In the genomic region with DNA sequence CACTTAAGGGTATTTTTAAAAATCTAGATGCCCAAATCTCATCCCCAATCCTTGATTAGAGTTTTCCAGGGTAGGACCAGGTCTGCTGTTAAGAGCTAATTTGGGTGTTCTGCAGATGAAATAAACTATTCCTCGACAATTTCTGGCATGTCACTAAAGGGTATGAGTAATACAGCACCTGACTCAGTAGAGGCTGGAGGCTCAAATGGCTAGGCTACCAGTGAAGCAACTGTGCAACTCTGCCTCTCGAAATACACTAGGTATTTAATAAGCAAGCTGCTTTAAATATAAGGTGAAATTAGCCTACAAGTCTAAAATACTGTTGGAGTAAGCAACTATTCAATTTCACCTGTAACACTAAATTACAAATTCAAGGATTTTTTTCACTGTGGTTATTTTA, we compare ENCODE assay signal across 8 cellular contexts. TPM values are rescaled to one million over a fixed set of nuclear protein-coding genes. Genes with fewer than 3 reads are reported as not detected.
DNase-seq lines count a peak whose midpoint lies in the region; ATAC-seq, FAIRE-seq and TF ChIP-seq lines count a peak whose summit lies in the region.

No MANE protein-coding gene starts in this region.

- peak; percentile 27 for DNase-seq in AG10803 (ENCODE audit: low read depth)
- no peak for DNase-seq in GM12878 (ENCODE audit: low read depth, low spot score)
- no peak for DNase-seq in memory B cell (ENCODE audit: low spot score in 2 of 2)
- DNase-seq in NCI-H524 (lab: John Stamatoyannopoulos, UW): no peak
- no peak for DNase-seq in NCI-H446 (lab: John Stamatoyannopoulos, UW)

- H3K36me3 ChIP-seq in HUES64 (ENCODE audit: insufficient read depth, low read length) (peaks cover 49% of the 10 kb centered on the region), GM12878 (ENCODE audit: control insufficient read depth in 2 of 2, insufficient read depth in 2 of 2, low read length in 1 of 2) (peaks cover 0 to 18% of the 10 kb centered on the region in 2 experiments; a peak in 2 of 4 replicates)

- no peaks in the 10 kb centered on the region for H3K27me3 Mint-ChIP-seq in memory B cell

- H3K9ac ChIP-seq in HUES64 (ENCODE audit: low read depth, low read length) (no peak overlapping the region), GM12878 (ENCODE audit: control insufficient read depth, insufficient read depth, low read length) (peak overlapping the region; percentile 99; the same call in 1 of the 2 replicates)

- H3K79me2 ChIP-seq in GM12878 (ENCODE audit: control insufficient read depth, insufficient read depth, low read length): peaks cover 28% of the 10 kb centered on the region

- H3K4me3 ChIP-seq in AG10803 (ENCODE audit: low read length): peak overlapping the region; percentile 94
- peak overlapping the region; percentile 89 for H3K4me3 ChIP-seq in HUES64 (ENCODE audit: low read length)
- peak overlapping the region; percentile 86 for H3K4me3 ChIP-seq in GM12878

- H3K4me1 ChIP-seq in HUES64 (ENCODE audit: insufficient read depth, low read length) (peaks cover 7% of the 10 kb centered on the region; the same call in 1 of the 2 replicates), GM12878 (ENCODE audit: control insufficient read depth, insufficient read depth, low read length) (peaks cover 4% of the 10 kb centered on the region)

- peak overlapping the region; percentile 43 for H3K4me3 Mint-ChIP-seq in memory B cell

- no peak for TF ChIP-seq POLR2A in GM12878 (IDR thresholded peaks at IDR 0.05; ENCODE audit: low read depth, low read length)

- intact Hi-C loops in GM12878 (cut with micrococcal nuclease; ENCODE audit: unreplicated experiment): loop anchor here (2.0 kb wide), 2 partner anchors 34 kb away; a partner anchor contains a TSS

- no peaks in the 10 kb centered on the region for H3K9me3 ChIP-seq in HUES64 (ENCODE audit: insufficient read depth, low read depth, low read length)
- no peaks in the 10 kb centered on the region for H3K9me3 ChIP-seq in GM12878 (replicated peaks; ENCODE audit: control insufficient read depth, insufficient read depth, low read length)

- SMC1A ChIA-PET in GM12878 (lab: Charles Lee; ENCODE audit: uncharacterized antibody, unreplicated experiment): interaction anchor here (0.6 kb wide), 1 partner anchor 37 kb away, joined by 3 read pairs; no protein-coding TSS in a partner anchor

- H3K27me3 ChIP-seq in HUES64 (ENCODE audit: insufficient read depth, low read length) (peaks cover 11% of the 10 kb centered on the region; the same call in 1 of the 2 replicates), GM12878 (replicated peaks in 1 of 2; ENCODE audit: control insufficient read depth in 2 of 2, insufficient read depth in 2 of 2, low read length in 1 of 2) (no peaks in the 10 kb centered on the region)

- no peak for FAIRE-seq in GM12878 (lab: Jason Lieb, UNC)

- no peak overlapping the region for H3K27ac ChIP-seq in HUES64 (ENCODE audit: low read depth, low read length)
- H3K27ac ChIP-seq in GM12878 (ENCODE audit: control insufficient read depth, insufficient read depth): peak overlapping the region; percentile 99

- H3K9me3 Mint-ChIP-seq in memory B cell: peaks cover 2% of the 10 kb centered on the region

- ATAC-seq in GM12878: no peak
- ATAC-seq in memory B cell (ENCODE audit: low read depth): no peak
- ATAC-seq in HG03135 (IDR thresholded peaks at IDR 0.05; ENCODE audit: unreplicated experiment): no peak
- ATAC-seq in GM19395 (IDR thresholded peaks at IDR 0.05; ENCODE audit: unreplicated experiment): no peak

- POLR2A ChIA-PET in GM12878 (lab: Charles Lee): interaction anchor here (0.9 kb wide), 1 partner anchor 36 kb away, joined by 3 read pairs; no protein-coding TSS in a partner anchor

- H3K27ac Mint-ChIP-seq in memory B cell: no peak overlapping the region

- TF ChIP-seq RAD21 in GM12878 (IDR thresholded peaks at IDR 0.05; ENCODE audit: insufficient read depth, low read depth, low read length): no peak

- no peak for TF ChIP-seq EP300 in GM12878 (IDR thresholded peaks at IDR 0.05; ENCODE audit: borderline replicate concordance in 1 of 2, control insufficient read depth in 1 of 2, low read depth in 2 of 2, low read length in 2 of 2)

- peaks cover 22% of the 10 kb centered on the region for H3K4me1 Mint-ChIP-seq in memory B cell

- in situ Hi-C loops in GM12878 (cut with MboI): no loop called here

- RAD21 ChIA-PET in GM12878 (lab: Charles Lee; ENCODE audit: unreplicated experiment): interaction anchor here (1.2 kb wide), 1 partner anchor 276 kb away, joined by 3 read pairs; no protein-coding TSS in a partner anchor

- BruUV-seq in GM12878 (replicated peaks; lab: Mats Ljungman, UMichigan): no TSS peak

- CTCF ChIA-PET in GM12878 (lab: Yijun Ruan, JAX): interaction anchor here (1.5 to 7.8 kb wide), 3 partner anchors 34 to 262 kb away, joined by 4 to 48 read pairs (median 4); no protein-coding TSS in a partner anchor

- H3K4me2 ChIP-seq in GM12878 (ENCODE audit: control insufficient read depth, insufficient read depth): peak overlapping the region; percentile 80

- WGBS in HUES64: 99% methylated on average over 2 of the region's 2 CpGs
- WGBS in GM12878 (ENCODE audit: insufficient coverage, insufficient replicate concordance, low lambda C conversion rate, missing lambda C conversion rate): 46% methylated on average over 2 of the region's 2 CpGs

- no peak for TF ChIP-seq CTCF in AG10803 (conservative IDR thresholded peaks at IDR 0.05; ENCODE audit: low read length)
- no peak for TF ChIP-seq CTCF in GM12878 (IDR thresholded peaks at IDR 0.05 in 2 of 3, conservative IDR thresholded peaks at IDR 0.05 in 1 of 3; ENCODE audit: control insufficient read depth in 2 of 3, extremely low read depth in 1 of 3, insufficient read depth in 1 of 3, low read depth in 3 of 3, low read length in 3 of 3)

- no peak overlapping the region for H2AFZ ChIP-seq in GM12878 (ENCODE audit: control insufficient read depth, low read depth, low read length)

- no peaks in the 10 kb centered on the region for H4K20me1 ChIP-seq in GM12878 (ENCODE audit: control insufficient read depth, insufficient read depth)

- peaks cover 11% of the 10 kb centered on the region for H3K36me3 Mint-ChIP-seq in memory B cell

TF ChIP-seq in GM12878, 131 proteins besides CTCF, POLR2A, EP300 and RAD21 (continues in another document):
- no peak for TF ChIP-seq RELA (IDR thresholded peaks at IDR 0.05; ENCODE audit: borderline replicate concordance, partially characterized antibody)
- no peak for TF ChIP-seq FOS (IDR thresholded peaks at IDR 0.05; ENCODE audit: borderline replicate concordance, extremely low read depth, insufficient read length)

RNA-seq across cellular contexts. Expression of a gene that starts 1.5 kb away (rescaled TPM):
- polyA plus RNA-seq in HUES64 (2013, experiment 1 of 2): 10.1 TPM
- 12.1 TPM for polyA plus RNA-seq in HUES64 (2013, experiment 2 of 2)
- total RNA-seq in GM12878 (2013; cell fraction: nucleolus; rRNA removed): 31.2 and 34.8 TPM in 2 replicates
- 28.6 and 32.2 TPM in 2 replicates for total RNA-seq in GM12878 (2014; rRNA removed)
- 48.9 and 50.3 TPM in 2 replicates for total RNA-seq in GM12878 (2014; rRNA removed; fragmentation: Illumina TruSeq; extraction: Trizol)
- total RNA-seq in GM12878 (2021): 31.3 and 32.4 TPM in 2 replicates
- polyA plus RNA-seq in GM12878 (2011; ENCODE audit: low read depth): 19.1 TPM
- polyA plus RNA-seq in GM12878 (2011; rRNA removed): 36.3 and 53.6 TPM in 2 replicates
- 15.2 and 16.0 TPM in 2 replicates for polyA plus RNA-seq in GM12878 (2011; cell fraction: cytosol; rRNA removed)
- 22.7 and 25.2 TPM in 2 replicates for polyA plus RNA-seq in GM12878 (2011; cell fraction: nucleus; rRNA removed)
- polyA plus RNA-seq in GM12878 (2012): 24.3 and 25.3 TPM in 2 replicates
- polyA plus RNA-seq in GM12878 (2014; fragmentation: Illumina TruSeq; extraction: Trizol): 40.3 and 54.0 TPM in 2 replicates
- 10 to 100 TPM; 19.0 to 26.8 TPM for polyA plus RNA-seq in GM12878 (2014; fragmentation: Nextera tagmentation; extraction: Ambion mirVana)
- 24.5 and 25.5 TPM in 2 replicates for polyA plus RNA-seq in GM12878 (2014; rRNA removed)
- polyA plus RNA-seq in GM12878 (2016; fragmentation: Nextera tagmentation; extraction: Ambion mirVana): 10 to 100 TPM; 53.0 to 54.0 TPM
- polyA minus RNA-seq in GM12878 (2011; rRNA and poly(A)+ RNA removed): 39.4 and 50.1 TPM in 2 replicates
- polyA minus RNA-seq in GM12878 (2011; cell fraction: cytosol; rRNA and poly(A)+ RNA removed): 17.7 and 26.2 TPM in 2 replicates
- polyA minus RNA-seq in GM12878 (2011; cell fraction: nucleus; rRNA and poly(A)+ RNA removed): 26.6 and 37.2 TPM in 2 replicates

RNA-seq across cellular contexts. Expression of a gene that starts 33.4 kb away (rescaled TPM):
- polyA plus RNA-seq in HUES64 (2013, experiment 1 of 2): 18.2 TPM
- polyA plus RNA-seq in HUES64 (2013, experiment 2 of 2): 21.6 TPM
- total RNA-seq in GM12878 (2013; cell fraction: nucleolus; rRNA removed): 16.6 and 18.4 TPM in 2 replicates
- total RNA-seq in GM12878 (2014; rRNA removed) (14.0 and 15.1 TPM in 2 replicates), GM12878 (2014; rRNA removed; fragmentation: Illumina TruSeq; extraction: Trizol) (13.6 and 15.9 TPM in 2 replicates), GM12878 (2021) (15.5 and 16.4 TPM in 2 replicates)
- polyA plus RNA-seq in GM12878 (2011; ENCODE audit: low read depth): 6.9 TPM
- polyA plus RNA-seq in GM12878 (2011; rRNA removed) (23.5 and 27.8 TPM in 2 replicates), GM12878 (2014; fragmentation: Illumina TruSeq; extraction: Trizol) (21.3 and 21.5 TPM in 2 replicates), GM12878 (2014; fragmentation: Nextera tagmentation; extraction: Ambion mirVana) (10 to 100 TPM in 1 of 2 experiments, 1 to 10 TPM in 1; 9.9 to 10.6 TPM), GM12878 (2014; rRNA removed) (11.1 and 11.4 TPM in 2 replicates), GM12878 (2016; fragmentation: Nextera tagmentation; extraction: Ambion mirVana) (1 to 10 TPM; 8.6 to 9.6 TPM)
- 14.4 and 15.0 TPM in 2 replicates for polyA plus RNA-seq in GM12878 (2011; cell fraction: cytosol; rRNA removed)
- 17.7 and 20.0 TPM in 2 replicates for polyA plus RNA-seq in GM12878 (2011; cell fraction: nucleus; rRNA removed)
- 9.3 and 13.1 TPM in 2 replicates for polyA plus RNA-seq in GM12878 (2012)
- polyA minus RNA-seq in GM12878 (2011; rRNA and poly(A)+ RNA removed): 22.2 and 34.8 TPM in 2 replicates
- polyA minus RNA-seq in GM12878 (2011; cell fraction: cytosol; rRNA and poly(A)+ RNA removed): 7.6 TPM in 2 replicates
- polyA minus RNA-seq in GM12878 (2011; cell fraction: nucleus; rRNA and poly(A)+ RNA removed): 6.5 and 12.7 TPM in 2 replicates
